In genomic region chr22:20027966-20028854, GRCh38 we compare ENCODE assay signal across 12 cellular contexts. TPM values are rescaled to one million over a fixed set of nuclear protein-coding genes. Genes with fewer than 3 reads are reported as not detected.
A peak's percentile ranks its signal among the peaks of the same experiment; 100 is the strongest.
DNase-seq lines count a peak whose midpoint lies in the region; ATAC-seq, FAIRE-seq and TF ChIP-seq lines count a peak whose summit lies in the region.
"Had no signal": no experiment of that assay in that cellular context is flagged by ENCODE, and none has a peak within 500 bp of the region (broad histone marks: within the 10 kb centered on the region; RNA-seq: fewer than 3 reads in every experiment).

No MANE protein-coding gene starts in this region.

- ATAC-seq in A549 (peak; percentile 46 to 80; a peak in 3 of 6 replicates), HG02870 (IDR thresholded peaks at IDR 0.05; ENCODE audit: unreplicated experiment) (no peak)
- ATAC-seq: activated T-cell treated with anti-CD3 and anti-CD28 coated beads, Interleukin-2, amount 50 U/mL, for 4 hours had no signal

- H3K4me3 ChIP-seq in A549 (no peak overlapping the region), fibroblast of villous mesenchyme (ENCODE audit: low read depth, low read length) (no peak overlapping the region)
- H3K4me3 ChIP-seq: SJSA1 had no signal

- no peak overlapping the region for H3K4me2 ChIP-seq in A549

- POLR2A ChIA-PET in A549 (lab: Yijun Ruan, JAX) = no interaction called here

- TF ChIP-seq POLR2A in A549 (IDR thresholded peaks at IDR 0.05; ENCODE audit: low read length) (no peak), H54 (IDR thresholded peaks at IDR 0.05; ENCODE audit: low read depth, low read length) (no peak)

- CTCF ChIA-PET in A549 (lab: Yijun Ruan, JAX) = interaction anchor here (1.2 to 5.1 kb wide), 3 partner anchors 12 to 58 kb away, joined by 4 to 30 read pairs (median 10); no protein-coding TSS in a partner anchor

- 64% methylated on average over 10 of the region's 12 CpGs for WGBS in A549 (ENCODE audit: missing lambda C conversion rate)

- H3K9me3 ChIP-seq in A549 = no peaks in the 10 kb centered on the region
- H3K9me3 ChIP-seq: SJSA1 had no signal

- TF ChIP-seq EP300 in A549 (IDR thresholded peaks at IDR 0.05) = no peak

- no peak for FAIRE-seq in A549 (lab: Jason Lieb, UNC)
- no peak for FAIRE-seq in D721Med (lab: Jason Lieb, UNC)
- FAIRE-seq in H54 (lab: Jason Lieb, UNC) = no peak
- FAIRE-seq: H1 had no signal

- no peaks in the 10 kb centered on the region for H3K4me1 ChIP-seq in A549
- H3K4me1 ChIP-seq: SJSA1 had no signal

- no peak overlapping the region for H3K27ac ChIP-seq in A549
- H3K27ac ChIP-seq: parathyroid adenoma, SJSA1 had no signal

- DNase-seq in A549 (ENCODE audit: low read depth in 1 of 2, low spot score in 1 of 2) = peak in 1 of 2 experiments; percentile 15
- DNase-seq in D721Med (ENCODE audit: insufficient read length, low spot score) = no peak
- DNase-seq in RPMI7951 (ENCODE audit: low read depth) = peak; percentile 13
- peak; percentile 12 for DNase-seq in fibroblast of villous mesenchyme (ENCODE audit: low read depth)
- no peak for DNase-seq in H54 (ENCODE audit: insufficient read length, low spot score)
- DNase-seq in NCI-H146 (lab: John Stamatoyannopoulos, UW) = no peak
- no peak for DNase-seq in epidermal melanocyte (ENCODE audit: insufficient read length, low spot score)
- DNase-seq: activated T-cell treated with anti-CD3 and anti-CD28 coated beads, Interleukin-2, amount 50 U/mL, for 4 hours had no signal

- TF ChIP-seq RAD21 in A549 (conservative IDR thresholded peaks at IDR 0.05 in 1 of 2, IDR thresholded peaks at IDR 0.05 in 1 of 2) = peak; percentile 31 to 41; a peak in 2 of 5 replicates

- peak; percentile 17; the same call in 1 of the 3 replicates for TF ChIP-seq CTCF in A549 (IDR thresholded peaks at IDR 0.05)
- TF ChIP-seq CTCF in D721Med (IDR thresholded peaks at IDR 0.05; ENCODE audit: insufficient read depth, missing control alignments) = peak; percentile 27
- TF ChIP-seq CTCF in fibroblast of villous mesenchyme (IDR thresholded peaks at IDR 0.05; ENCODE audit: insufficient read depth, low read depth, low read length) = peak; percentile 42

TF ChIP-seq in A549, 52 proteins besides CTCF, POLR2A, EP300 and RAD21:
- TF ChIP-seq SMC3 (IDR thresholded peaks at IDR 0.05) (0 out of 3 replicates have a peak, but pooled peaks have one; percentile 28), MAFK (IDR thresholded peaks at IDR 0.05; ENCODE audit: partially characterized antibody) (no peak)

RNA-seq across cellular contexts. Expression of gene TANGO2, which starts 7.3 kb away (rescaled TPM):
- polyA plus RNA-seq in A549 (2011; rRNA removed) = 13.2 and 15.0 TPM in 2 replicates
- polyA plus RNA-seq in A549 (2012; cell fraction: cytosol; rRNA removed) = 22.7 and 28.4 TPM in 2 replicates
- 29.8 and 35.2 TPM in 2 replicates for polyA plus RNA-seq in A549 (2012; cell fraction: nucleus; rRNA removed)
- 13.5 to 14.1 TPM (median 13.8 TPM) in 3 replicates for polyA plus RNA-seq in A549 (2017; fragmentation: RNase III; extraction: RNeasy Plus Mini Kit Qiagen cat#74134 plus additional on column Dnase treatment)
- polyA minus RNA-seq in A549 (2011; rRNA and poly(A)+ RNA removed) = 28.0 and 38.6 TPM in 2 replicates
- 14.9 and 19.3 TPM in 2 replicates for total RNA-seq in RPMI7951 (2014; rRNA removed; shearing (Covaris generic))
- total RNA-seq in fibroblast of villous mesenchyme = 30.2 and 32.5 TPM in 2 replicates

RNA-seq across cellular contexts. Expression of gene ARVCF, which starts 11.6 kb away (rescaled TPM):
- polyA plus RNA-seq in A549 (2011; rRNA removed) = 0.81 and 1.1 TPM in 2 replicates
- 1.9 and 2.2 TPM in 2 replicates for polyA plus RNA-seq in A549 (2012; cell fraction: cytosol; rRNA removed)
- polyA plus RNA-seq in A549 (2012; cell fraction: nucleus; rRNA removed) = 10.6 and 13.2 TPM in 2 replicates
- polyA plus RNA-seq in A549 (2017; fragmentation: RNase III; extraction: RNeasy Plus Mini Kit Qiagen cat#74134 plus additional on column Dnase treatment) = 1.2 to 2.1 TPM (median 1.9 TPM) in 3 replicates
- polyA minus RNA-seq in A549 (2011; rRNA and poly(A)+ RNA removed) = 1.1 and 2.8 TPM in 2 replicates
- total RNA-seq in RPMI7951 (2014; rRNA removed; shearing (Covaris generic)) = 0.98 and 2.8 TPM in 2 replicates
- total RNA-seq in fibroblast of villous mesenchyme = 6.0 and 8.4 TPM in 2 replicates

RNA-seq across cellular contexts. Expression of gene DGCR8, which starts 51.8 kb away (rescaled TPM):
- 18.1 and 18.7 TPM in 2 replicates for polyA plus RNA-seq in A549 (2011; rRNA removed)
- polyA plus RNA-seq in A549 (2012; cell fraction: cytosol; rRNA removed) = 15.6 and 16.4 TPM in 2 replicates
- polyA plus RNA-seq in A549 (2012; cell fraction: nucleus; rRNA removed) = 65.3 and 77.7 TPM in 2 replicates
- polyA plus RNA-seq in A549 (2017; fragmentation: RNase III; extraction: RNeasy Plus Mini Kit Qiagen cat#74134 plus additional on column Dnase treatment) = 20.6 to 22.1 TPM (median 21.3 TPM) in 3 replicates
- polyA minus RNA-seq in A549 (2011; rRNA and poly(A)+ RNA removed) = 16.5 and 20.6 TPM in 2 replicates
- 9.2 and 9.9 TPM in 2 replicates for total RNA-seq in RPMI7951 (2014; rRNA removed; shearing (Covaris generic))
- total RNA-seq in fibroblast of villous mesenchyme = 30.7 and 34.1 TPM in 2 replicates

Comparison
In these comparisons a context has a peak if more than half of its experiments do, and no peak if none do; other contexts are left out.
1. DNase-seq: peak in RPMI7951 (single experiment) and fibroblast of villous mesenchyme (single experiment); none in D721Med (single experiment), H54 (single experiment), NCI-H146 (single experiment) and epidermal melanocyte (single experiment).
2. Peak in every context shown above with its lines, with median percentiles within 50 percentile points of each other: CTCF ChIP-seq.